8 cellular contexts compared by ENCODE assay signal in the genomic region with DNA sequence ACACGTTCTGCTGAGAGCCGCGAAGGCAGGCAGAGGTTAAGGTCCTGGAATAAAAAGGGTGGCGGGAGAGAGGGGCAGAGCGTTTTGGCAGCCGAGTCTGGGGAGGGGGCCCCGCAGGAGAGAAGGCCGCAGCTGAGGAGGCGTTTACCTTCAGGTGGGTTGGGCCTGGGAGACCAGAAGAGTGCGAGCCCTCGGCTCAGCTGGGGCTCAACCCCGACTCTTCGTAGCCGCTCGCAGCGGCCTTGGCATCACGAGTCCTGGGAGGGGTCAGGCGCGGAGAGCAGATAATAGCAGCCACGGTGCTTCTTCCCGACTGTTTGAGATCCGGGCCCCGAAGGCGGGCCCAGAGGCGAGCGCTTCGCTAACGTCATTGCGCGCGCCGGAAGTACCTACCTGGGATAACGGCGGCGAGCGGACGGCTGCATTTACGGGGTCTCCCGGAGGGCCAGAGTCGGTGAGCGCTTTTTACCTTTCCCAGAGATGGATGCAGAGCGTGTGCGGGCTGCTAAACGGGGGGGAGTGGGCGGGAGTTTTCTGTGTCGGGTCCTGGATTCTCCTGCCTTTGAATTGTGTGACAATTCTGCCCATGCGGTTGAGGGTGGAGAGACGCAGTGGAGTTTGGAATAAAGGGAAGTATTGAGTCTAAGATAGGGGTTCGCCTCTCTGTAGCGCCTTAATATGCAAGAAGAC. TPM values are rescaled to one million over a fixed set of nuclear protein-coding genes. Genes with fewer than 3 reads are reported as not detected.
DNase-seq lines count a peak whose midpoint lies in the region; ATAC-seq, FAIRE-seq and TF ChIP-seq lines count a peak whose summit lies in the region.

A gene with protein sequence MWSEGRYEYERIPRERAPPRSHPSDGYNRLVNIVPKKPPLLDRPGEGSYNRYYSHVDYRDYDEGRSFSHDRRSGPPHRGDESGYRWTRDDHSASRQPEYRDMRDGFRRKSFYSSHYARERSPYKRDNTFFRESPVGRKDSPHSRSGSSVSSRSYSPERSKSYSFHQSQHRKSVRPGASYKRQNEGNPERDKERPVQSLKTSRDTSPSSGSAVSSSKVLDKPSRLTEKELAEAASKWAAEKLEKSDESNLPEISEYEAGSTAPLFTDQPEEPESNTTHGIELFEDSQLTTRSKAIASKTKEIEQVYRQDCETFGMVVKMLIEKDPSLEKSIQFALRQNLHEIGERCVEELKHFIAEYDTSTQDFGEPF (plus strand): TSS at position 392 of the 690 bp plus-strand sequence. CDS start 9,736 bp downstream, outside the sequence.
A gene with protein sequence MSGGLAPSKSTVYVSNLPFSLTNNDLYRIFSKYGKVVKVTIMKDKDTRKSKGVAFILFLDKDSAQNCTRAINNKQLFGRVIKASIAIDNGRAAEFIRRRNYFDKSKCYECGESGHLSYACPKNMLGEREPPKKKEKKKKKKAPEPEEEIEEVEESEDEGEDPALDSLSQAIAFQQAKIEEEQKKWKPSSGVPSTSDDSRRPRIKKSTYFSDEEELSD (minus strand): TSS at position 319 of the 690 bp plus-strand sequence. CDS start 1,992 bp downstream, outside the sequence.

- H3K27me3 ChIP-seq in BLaER1, result no peaks in the 10 kb centered on the region
- no peaks in the 10 kb centered on the region for H3K27me3 ChIP-seq in liver (ENCODE audit: control insufficient read depth in 4 of 4, insufficient read depth in 4 of 4, low read length in 3 of 4)

- under 1% methylated on average over 50 of the region's 50 CpGs for WGBS in liver

- no peak for TF ChIP-seq CTCF in liver (IDR thresholded peaks at IDR 0.05; ENCODE audit: low read depth, low read length, missing input control)

- peak within 1 kb of the TSS; percentile 94 for H3K4me2 ChIP-seq in BLaER1

- peak; percentile 77 for FAIRE-seq in GM19239 (lab: Jason Lieb, UNC)

- DNase-seq in GM19239 (ENCODE audit: insufficient read length, low spot score) (peak; percentile 46), NCI-H526 treated with DMSO at 0.1 percent for 48 hours (lab: John Stamatoyannopoulos, UW) (peak; percentile 87), dermis blood vessel endothelial cell (peak; percentile 79)
- DNase-seq in activated CD4-positive, alpha-beta T cell treated with anti-CD3 and anti-CD28 coated beads, Interleukin-2, amount 50 U/mL, for 24 hours (ENCODE audit: low read depth in 1 of 2, low spot score in 1 of 2), result peak; percentile 59 to 72
- peak; percentile 80 for DNase-seq in stimulated activated CD4-positive, alpha-beta T cell treated with anti-CD3 and anti-CD28 coated beads, Interleukin-4, amount 100 ng/mL, for 24 hours

- ATAC-seq in HG03442 (IDR thresholded peaks at IDR 0.05; ENCODE audit: unreplicated experiment), result peak; percentile 93

- H3K4me1 ChIP-seq in BLaER1 (peaks cover 33% of the 10 kb centered on the region), liver (ENCODE audit: control insufficient read depth in 4 of 4, insufficient read depth in 4 of 4, low read length in 3 of 4) (peaks cover 8 to 33% (median 21%) of the 10 kb centered on the region in 4 donors)

- H3K27ac ChIP-seq in BLaER1 (peak within 1 kb of the TSS; percentile 85), liver (ENCODE audit: low read depth in 1 of 2, low read length in 2 of 2) (peak within 1 kb of the TSS; percentile 50 to 73)

- peak; percentile 33 to 49 for TF ChIP-seq RAD21 in liver (IDR thresholded peaks at IDR 0.05)

- peaks cover 11% of the 10 kb centered on the region; the same call in 1 of the 2 replicates for H3K36me3 ChIP-seq in BLaER1
- H3K36me3 ChIP-seq in liver (ENCODE audit: control insufficient read depth in 4 of 4, insufficient read depth in 3 of 4, low read depth in 1 of 4, low read length in 3 of 4), result peaks cover 0 to 7% (median 5%) of the 10 kb centered on the region in 4 donors

- peak within 1 kb of the TSS; percentile 85 for H3K4me3 ChIP-seq in BLaER1
- peak within 1 kb of the TSS; percentile 96 to 98 (median 97) for H3K4me3 ChIP-seq in liver (ENCODE audit: low read depth in 1 of 3, low read length in 3 of 3)

- H3K9ac ChIP-seq in BLaER1 (peak within 1 kb of the TSS; percentile 85), liver (ENCODE audit: low read depth in 1 of 2, low read length in 2 of 2) (peak within 1 kb of the TSS; percentile 87 to 88)

- H3K9me3 ChIP-seq in BLaER1 (no peaks in the 10 kb centered on the region), liver (ENCODE audit: control insufficient read depth in 4 of 4, low read length in 3 of 4) (no peaks in the 10 kb centered on the region)

- H4K20me1 ChIP-seq in BLaER1, result peaks cover 45% of the 10 kb centered on the region

TF ChIP-seq in liver, 16 proteins besides CTCF, POLR2A, EP300 and RAD21:
- no peak for TF ChIP-seq FOXA1 (IDR thresholded peaks at IDR 0.05)
- TF ChIP-seq HNF4A (conservative IDR thresholded peaks at IDR 0.05), result peak in 1 of 2 donors; percentile 24
- TF ChIP-seq, protein P1, sequence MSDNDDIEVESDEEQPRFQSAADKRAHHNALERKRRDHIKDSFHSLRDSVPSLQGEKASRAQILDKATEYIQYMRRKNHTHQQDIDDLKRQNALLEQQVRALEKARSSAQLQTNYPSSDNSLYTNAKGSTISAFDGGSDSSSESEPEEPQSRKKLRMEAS (IDR thresholded peaks at IDR 0.05), result peak; percentile 44
- TF ChIP-seq EGR1 (IDR thresholded peaks at IDR 0.05; ENCODE audit: low read depth in 2 of 2), result no peak
- TF ChIP-seq, protein P2, sequence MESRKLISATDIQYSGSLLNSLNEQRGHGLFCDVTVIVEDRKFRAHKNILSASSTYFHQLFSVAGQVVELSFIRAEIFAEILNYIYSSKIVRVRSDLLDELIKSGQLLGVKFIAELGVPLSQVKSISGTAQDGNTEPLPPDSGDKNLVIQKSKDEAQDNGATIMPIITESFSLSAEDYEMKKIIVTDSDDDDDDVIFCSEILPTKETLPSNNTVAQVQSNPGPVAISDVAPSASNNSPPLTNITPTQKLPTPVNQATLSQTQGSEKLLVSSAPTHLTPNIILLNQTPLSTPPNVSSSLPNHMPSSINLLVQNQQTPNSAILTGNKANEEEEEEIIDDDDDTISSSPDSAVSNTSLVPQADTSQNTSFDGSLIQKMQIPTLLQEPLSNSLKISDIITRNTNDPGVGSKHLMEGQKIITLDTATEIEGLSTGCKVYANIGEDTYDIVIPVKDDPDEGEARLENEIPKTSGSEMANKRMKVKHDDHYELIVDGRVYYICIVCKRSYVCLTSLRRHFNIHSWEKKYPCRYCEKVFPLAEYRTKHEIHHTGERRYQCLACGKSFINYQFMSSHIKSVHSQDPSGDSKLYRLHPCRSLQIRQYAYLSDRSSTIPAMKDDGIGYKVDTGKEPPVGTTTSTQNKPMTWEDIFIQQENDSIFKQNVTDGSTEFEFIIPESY (IDR thresholded peaks at IDR 0.05), result no peak
- TF ChIP-seq NR2F2 (IDR thresholded peaks at IDR 0.05), result peak; percentile 16
- TF ChIP-seq GABPA (IDR thresholded peaks at IDR 0.05 in 1 of 2, conservative IDR thresholded peaks at IDR 0.05 in 1 of 2), result peak; percentile 59 to 89
- TF ChIP-seq SP1 (IDR thresholded peaks at IDR 0.05), result no peak
- TF ChIP-seq JUND (IDR thresholded peaks at IDR 0.05), result no peak
- no peak for TF ChIP-seq FOXA2 (IDR thresholded peaks at IDR 0.05)
- TF ChIP-seq, protein P3, sequence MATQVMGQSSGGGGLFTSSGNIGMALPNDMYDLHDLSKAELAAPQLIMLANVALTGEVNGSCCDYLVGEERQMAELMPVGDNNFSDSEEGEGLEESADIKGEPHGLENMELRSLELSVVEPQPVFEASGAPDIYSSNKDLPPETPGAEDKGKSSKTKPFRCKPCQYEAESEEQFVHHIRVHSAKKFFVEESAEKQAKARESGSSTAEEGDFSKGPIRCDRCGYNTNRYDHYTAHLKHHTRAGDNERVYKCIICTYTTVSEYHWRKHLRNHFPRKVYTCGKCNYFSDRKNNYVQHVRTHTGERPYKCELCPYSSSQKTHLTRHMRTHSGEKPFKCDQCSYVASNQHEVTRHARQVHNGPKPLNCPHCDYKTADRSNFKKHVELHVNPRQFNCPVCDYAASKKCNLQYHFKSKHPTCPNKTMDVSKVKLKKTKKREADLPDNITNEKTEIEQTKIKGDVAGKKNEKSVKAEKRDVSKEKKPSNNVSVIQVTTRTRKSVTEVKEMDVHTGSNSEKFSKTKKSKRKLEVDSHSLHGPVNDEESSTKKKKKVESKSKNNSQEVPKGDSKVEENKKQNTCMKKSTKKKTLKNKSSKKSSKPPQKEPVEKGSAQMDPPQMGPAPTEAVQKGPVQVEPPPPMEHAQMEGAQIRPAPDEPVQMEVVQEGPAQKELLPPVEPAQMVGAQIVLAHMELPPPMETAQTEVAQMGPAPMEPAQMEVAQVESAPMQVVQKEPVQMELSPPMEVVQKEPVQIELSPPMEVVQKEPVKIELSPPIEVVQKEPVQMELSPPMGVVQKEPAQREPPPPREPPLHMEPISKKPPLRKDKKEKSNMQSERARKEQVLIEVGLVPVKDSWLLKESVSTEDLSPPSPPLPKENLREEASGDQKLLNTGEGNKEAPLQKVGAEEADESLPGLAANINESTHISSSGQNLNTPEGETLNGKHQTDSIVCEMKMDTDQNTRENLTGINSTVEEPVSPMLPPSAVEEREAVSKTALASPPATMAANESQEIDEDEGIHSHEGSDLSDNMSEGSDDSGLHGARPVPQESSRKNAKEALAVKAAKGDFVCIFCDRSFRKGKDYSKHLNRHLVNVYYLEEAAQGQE (IDR thresholded peaks at IDR 0.05), result peak; percentile 29
- TF ChIP-seq RXRA (IDR thresholded peaks at IDR 0.05), result peak; percentile 35 to 61
- peak; percentile 78 for TF ChIP-seq YY1 (IDR thresholded peaks at IDR 0.05)
- TF ChIP-seq TAF1 (conservative IDR thresholded peaks at IDR 0.05), result peak; percentile 68
- TF ChIP-seq, protein P4, sequence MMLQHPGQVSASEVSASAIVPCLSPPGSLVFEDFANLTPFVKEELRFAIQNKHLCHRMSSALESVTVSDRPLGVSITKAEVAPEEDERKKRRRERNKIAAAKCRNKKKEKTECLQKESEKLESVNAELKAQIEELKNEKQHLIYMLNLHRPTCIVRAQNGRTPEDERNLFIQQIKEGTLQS (IDR thresholded peaks at IDR 0.05), result no peak
- no peak for TF ChIP-seq HNF4G (IDR thresholded peaks at IDR 0.05)

RNA-seq across cellular contexts. Expression of the first gene that starts in this region (rescaled TPM):
- total RNA-seq in dermis blood vessel endothelial cell (99.5 and 101 TPM in 2 replicates), liver (10 to 100 TPM; 33.6 to 40.3 TPM)
- 10 to 100 TPM; 11.6 to 21.8 TPM for polyA plus RNA-seq in liver

RNA-seq across cellular contexts. Expression of the second gene that starts in this region (rescaled TPM):
- total RNA-seq in dermis blood vessel endothelial cell (22.1 and 33.4 TPM in 2 replicates), liver (10 to 100 TPM in 1 of 2 donors, 1 to 10 TPM in 1; 9.8 to 16.7 TPM)
- polyA plus RNA-seq in liver, result 10 to 100 TPM; 16.2 to 66.3 TPM

Comparison
In these comparisons a context has a peak if more than half of its experiments do, and no peak if none do; other contexts are left out.
1. Peak in every context shown above with its lines: DNase-seq, ATAC-seq, H3K4me3 ChIP-seq and H3K27ac ChIP-seq.